Comparison of ENCODE assay signal across 19 cellular contexts in the genomic region with DNA sequence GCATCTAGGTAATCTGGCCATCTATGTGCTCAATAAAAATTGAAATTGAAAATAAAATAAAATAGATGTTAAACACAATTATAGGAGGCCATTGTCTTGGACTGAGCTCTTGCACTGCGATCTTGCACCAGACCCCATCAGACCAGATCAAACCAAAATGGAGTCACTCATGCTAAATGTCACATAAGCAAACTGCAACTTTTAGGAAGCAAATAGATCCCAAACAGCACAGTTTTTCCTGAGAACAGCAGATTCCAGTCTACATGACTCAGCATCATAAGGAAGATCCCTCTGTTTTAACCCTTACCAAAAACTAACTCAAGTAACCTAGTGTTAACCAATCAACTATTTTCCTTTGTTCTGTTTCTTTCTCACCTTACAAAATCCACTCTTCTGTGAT. TPM values are rescaled to one million over a fixed set of nuclear protein-coding genes. Genes with fewer than 3 reads are reported as not detected.
"Had no signal": no experiment of that assay in that cellular context is flagged by ENCODE, and none has a peak within 500 bp of the region (broad histone marks: within the 10 kb centered on the region; RNA-seq: fewer than 3 reads in every experiment).

No MANE protein-coding gene starts in this region.

- H3K27me3 Mint-ChIP-seq: activated CD4-positive, alpha-beta memory T cell treated with anti-CD3 and anti-CD28 coated beads, Interleukin-2, amount 10 ng/mL, durations not matched to agents 7 days and 5 days; activated CD4-positive, alpha-beta T cell treated with anti-CD3 and anti-CD28 coated beads for 36 hours; activated naive CD8-positive, alpha-beta T cell treated with anti-CD3 and anti-CD28 coated beads for 36 hours; naive thymus-derived CD8-positive, alpha-beta T cell; progenitor cell of endocrine pancreas had no signal

- H3K27ac ChIP-seq: cardiac muscle cell, lower lobe of right lung, transverse colon, VCaP had no signal

- DNase-seq: activated CD4-positive, alpha-beta memory T cell treated with anti-CD3 and anti-CD28 coated beads, Interleukin-2, amount 10 ng/mL, durations not matched to agents 7 days and 5 days; activated CD4-positive, alpha-beta T cell treated with anti-CD3 and anti-CD28 coated beads for 36 hours; activated gamma-delta T cell; activated naive CD8-positive, alpha-beta T cell treated with anti-CD3 and anti-CD28 coated beads for 36 hours; activated T-cell treated with anti-CD3 and anti-CD28 coated beads, Interleukin-2, amount 50 U/mL, for 48 hours; anterior cingulate cortex; hippocampal formation; left cardiac atrium; lower lobe of right lung; naive thymus-derived CD8-positive, alpha-beta T cell; stimulated activated CD4-positive, alpha-beta T cell treated with anti-CD3 and anti-CD28 coated beads, Interleukin-2, amount 100 ng/mL, for 24 hours; stimulated activated naive CD4-positive, alpha-beta T cell; substantia nigra; T-helper 1 cell; transverse colon had no signal

- H3K4me3 Mint-ChIP-seq: activated CD4-positive, alpha-beta memory T cell treated with anti-CD3 and anti-CD28 coated beads, Interleukin-2, amount 10 ng/mL, durations not matched to agents 7 days and 5 days; activated CD4-positive, alpha-beta T cell treated with anti-CD3 and anti-CD28 coated beads for 36 hours; activated naive CD8-positive, alpha-beta T cell treated with anti-CD3 and anti-CD28 coated beads for 36 hours; naive thymus-derived CD8-positive, alpha-beta T cell had no signal

- H3K27ac Mint-ChIP-seq: activated CD4-positive, alpha-beta memory T cell treated with anti-CD3 and anti-CD28 coated beads, Interleukin-2, amount 10 ng/mL, durations not matched to agents 7 days and 5 days; activated CD4-positive, alpha-beta T cell treated with anti-CD3 and anti-CD28 coated beads for 36 hours; activated naive CD8-positive, alpha-beta T cell treated with anti-CD3 and anti-CD28 coated beads for 36 hours; naive thymus-derived CD8-positive, alpha-beta T cell; progenitor cell of endocrine pancreas had no signal

- H3K4me3 ChIP-seq: cardiac muscle cell, lower lobe of right lung, transverse colon had no signal

- H3K4me1 ChIP-seq: lower lobe of right lung, transverse colon had no signal

- H3K36me3 Mint-ChIP-seq: activated naive CD8-positive, alpha-beta T cell treated with anti-CD3 and anti-CD28 coated beads for 36 hours; naive thymus-derived CD8-positive, alpha-beta T cell had no signal

- H3K36me3 ChIP-seq: cardiac muscle cell, lower lobe of right lung, transverse colon had no signal

- H3K27me3 ChIP-seq: cardiac muscle cell, transverse colon had no signal

- H3K4me1 Mint-ChIP-seq: activated CD4-positive, alpha-beta T cell treated with anti-CD3 and anti-CD28 coated beads for 36 hours; activated naive CD8-positive, alpha-beta T cell treated with anti-CD3 and anti-CD28 coated beads for 36 hours had no signal

- H3K9me3 ChIP-seq: lower lobe of right lung, transverse colon had no signal

- ATAC-seq: activated CD4-positive, alpha-beta T cell treated with anti-CD3 and anti-CD28 coated beads for 36 hours; left cardiac atrium; lower lobe of right lung; naive thymus-derived CD8-positive, alpha-beta T cell; sciatic nerve had no signal

RNA-seq across cellular contexts. Expression of a gene that starts 57.7 kb away (rescaled TPM):
- total RNA-seq: activated CD4-positive, alpha-beta memory T cell treated with anti-CD3 and anti-CD28 coated beads, Interleukin-2, amount 10 ng/mL, durations not matched to agents 7 days and 5 days; activated CD4-positive, alpha-beta T cell treated with anti-CD3 and anti-CD28 coated beads for 36 hours; activated naive CD8-positive, alpha-beta T cell treated with anti-CD3 and anti-CD28 coated beads for 36 hours; naive thymus-derived CD8-positive, alpha-beta T cell had no signal
- polyA plus RNA-seq: naive thymus-derived CD8-positive, alpha-beta T cell had no signal
